Comparison of ENCODE assay signal across 8 cellular contexts in the genomic region with DNA sequence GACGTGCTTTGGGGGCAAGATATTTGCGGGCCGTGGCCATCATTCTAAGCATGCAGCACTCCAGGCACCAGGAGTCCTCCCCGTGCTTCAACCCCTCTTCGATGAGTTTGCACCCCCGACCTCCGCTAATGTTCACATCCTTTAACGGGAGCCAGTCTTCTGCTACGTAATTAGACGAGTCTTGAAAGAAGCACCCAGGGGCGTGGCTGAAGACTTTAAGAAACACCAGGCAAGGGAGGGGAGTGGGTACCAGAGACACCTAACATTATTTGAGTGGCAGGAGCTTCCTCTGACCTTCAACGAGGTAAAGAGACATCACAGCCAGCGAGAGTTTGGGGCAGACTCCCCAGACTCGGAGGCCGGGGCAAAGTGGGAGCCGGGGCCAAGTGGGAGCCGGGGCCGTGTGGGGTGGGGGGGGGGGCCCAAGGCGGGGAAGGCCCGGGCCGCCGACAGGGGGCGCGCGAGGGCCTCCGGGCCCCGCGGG. TPM values are rescaled to one million over a fixed set of nuclear protein-coding genes. Genes with fewer than 3 reads are reported as not detected.
A peak's percentile ranks its signal among the peaks of the same experiment; 100 is the strongest.
DNase-seq lines count a peak whose midpoint lies in the region; ATAC-seq, FAIRE-seq and TF ChIP-seq lines count a peak whose summit lies in the region.
"Had no signal": no experiment of that assay in that cellular context is flagged by ENCODE, and none has a peak within 500 bp of the region (broad histone marks: within the 10 kb centered on the region; RNA-seq: fewer than 3 reads in every experiment).

No MANE protein-coding gene starts in this region.

- H3K27me3 Mint-ChIP-seq in activated T-helper 17 cell treated with anti-CD3 and anti-CD28 coated beads, Interleukin-2, amount 50 U/mL, for 72 hours = no peaks in the 10 kb centered on the region

- no peaks in the 10 kb centered on the region for H3K79me2 ChIP-seq in hepatocyte

- H3K36me3 Mint-ChIP-seq in activated T-helper 17 cell treated with anti-CD3 and anti-CD28 coated beads, Interleukin-2, amount 50 U/mL, for 72 hours (ENCODE audit: low read depth) = peaks cover 41% of the 10 kb centered on the region

- TF ChIP-seq CTCF in hepatocyte (IDR thresholded peaks at IDR 0.05; ENCODE audit: poor library complexity) = peak; percentile 65

- H3K27ac ChIP-seq in hepatocyte = no peak overlapping the region

- no peaks in the 10 kb centered on the region for H3K9me3 Mint-ChIP-seq in activated T-helper 17 cell treated with anti-CD3 and anti-CD28 coated beads, Interleukin-2, amount 50 U/mL, for 72 hours

- FAIRE-seq in GM12892 (lab: Jason Lieb, UNC) = peak; percentile 83
- FAIRE-seq: endometrium had no signal

- H4K20me1 ChIP-seq in hepatocyte (ENCODE audit: insufficient read depth, poor library complexity, severe bottlenecking) = no peaks in the 10 kb centered on the region

- WGBS in hepatocyte (ENCODE audit: low lambda C conversion rate, missing lambda C conversion rate) = 25% methylated on average over 18 of the region's 28 CpGs

- H3K27ac Mint-ChIP-seq in activated T-helper 17 cell treated with anti-CD3 and anti-CD28 coated beads, Interleukin-2, amount 50 U/mL, for 72 hours = peak overlapping the region; percentile 82

- H3K4me1 Mint-ChIP-seq in activated T-helper 17 cell treated with anti-CD3 and anti-CD28 coated beads, Interleukin-2, amount 50 U/mL, for 72 hours = peaks cover 4% of the 10 kb centered on the region

- H3K9me2 ChIP-seq in hepatocyte (replicated peaks; ENCODE audit: insufficient read depth) = no peaks in the 10 kb centered on the region

- DNase-seq in GM12892 (ENCODE audit: insufficient read length) (no peak), hepatocyte (ENCODE audit: low spot score) (no peak), EL (no peak)
- DNase-seq in Jurkat, Clone E6-1 (ENCODE audit: low read depth, low spot score) = peak; percentile 72
- DNase-seq in stimulated activated CD8-positive, alpha-beta memory T cell treated with anti-CD3 and anti-CD28 coated beads, Interleukin-4, amount 100 ng/mL, for 4 hours (ENCODE audit: low read depth in 2 of 2, low spot score in 1 of 2) = peak; percentile 34 to 46

- peak; percentile 25 for ATAC-seq in GM21529 (IDR thresholded peaks at IDR 0.05; ENCODE audit: unreplicated experiment)
- ATAC-seq in activated T-helper 17 cell treated with anti-CD3 and anti-CD28 coated beads, Interleukin-2, amount 50 U/mL, for 72 hours (replicated peaks) = peak; percentile 37

- no peaks in the 10 kb centered on the region for H3K27me3 ChIP-seq in hepatocyte

- peak overlapping the region; percentile 99 for H3K4me2 ChIP-seq in hepatocyte

- TF ChIP-seq POLR2A in GM12892 (IDR thresholded peaks at IDR 0.05; ENCODE audit: low read depth, low read length) = no peak

- H3K4me3 Mint-ChIP-seq in activated T-helper 17 cell treated with anti-CD3 and anti-CD28 coated beads, Interleukin-2, amount 50 U/mL, for 72 hours = peak overlapping the region; percentile 93

- H3K4me1 ChIP-seq in hepatocyte (ENCODE audit: insufficient read depth) = peaks cover 10% of the 10 kb centered on the region

- H3K9me3 ChIP-seq in hepatocyte (ENCODE audit: low read depth) = no peaks in the 10 kb centered on the region

- peak overlapping the region; percentile 96 for H2AFZ ChIP-seq in hepatocyte

- H3K4me3 ChIP-seq in Jurkat, Clone E6-1 (ENCODE audit: low read length) = peak overlapping the region; percentile 86
- peak overlapping the region; percentile 90 for H3K4me3 ChIP-seq in hepatocyte

- H3K36me3 ChIP-seq in hepatocyte (replicated peaks; ENCODE audit: insufficient read depth, low read depth) = no peaks in the 10 kb centered on the region

RNA-seq across cellular contexts. Expression of a gene that starts 31.1 kb away (rescaled TPM):
- 1,193 TPM for polyA plus RNA-seq in GM12892 (2012; ENCODE audit: missing spikeins)
- polyA plus RNA-seq in Jurkat, Clone E6-1 (2012; ENCODE audit: insufficient read depth, insufficient read length) = 938 TPM
- 100 to 1,000 TPM; 262 to 281 TPM for total RNA-seq in activated T-helper 17 cell treated with anti-CD3 and anti-CD28 coated beads, Interleukin-2, amount 50 U/mL, for 72 hours
- total RNA-seq in hepatocyte = 115 and 215 TPM in 2 replicates
- polyA plus RNA-seq in hepatocyte = 322 and 366 TPM in 2 replicates

Comparison
In these comparisons a context has a peak if more than half of its experiments do, and no peak if none do; other contexts are left out.
1. DNase-seq: peak in Jurkat, Clone E6-1 (single experiment) and stimulated activated CD8-positive, alpha-beta memory T cell treated with anti-CD3 and anti-CD28 coated beads, Interleukin-4, amount 100 ng/mL, for 4 hours (2 of 2); none in GM12892 (single experiment), hepatocyte (single experiment) and EL (single experiment).